Comparison of ENCODE assay signal across 1 cellular context in the genomic region with DNA sequence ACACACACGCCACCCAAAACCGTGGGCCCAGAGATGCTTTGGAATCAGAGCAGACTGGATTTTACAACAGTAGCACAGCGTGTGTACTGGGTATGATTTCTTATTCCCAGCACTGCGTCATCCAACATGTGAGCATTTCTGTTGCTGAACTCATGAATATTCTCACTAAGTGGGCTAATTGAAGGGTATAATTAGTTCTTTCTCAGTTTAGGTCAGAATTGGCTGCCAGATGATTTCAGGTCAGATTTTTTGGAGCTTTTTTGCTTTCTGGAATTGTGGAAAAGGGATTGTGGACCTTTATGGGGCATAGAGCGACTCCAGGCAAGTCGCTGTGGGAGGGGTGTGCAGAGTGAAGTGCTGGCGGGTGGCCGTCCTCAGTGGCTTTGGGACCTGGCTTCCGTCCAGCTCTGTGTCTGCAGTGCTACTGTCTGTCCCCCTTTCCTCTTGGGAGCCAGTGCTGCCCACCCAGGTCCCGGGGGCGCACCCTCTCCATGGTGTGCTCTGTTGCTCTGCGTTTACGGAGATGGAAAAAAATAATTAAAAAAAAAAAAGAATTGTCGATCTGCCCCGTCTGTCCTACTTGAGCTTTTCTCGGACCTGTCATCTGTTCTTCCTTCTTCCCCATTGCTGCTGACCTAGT.
TF ChIP-seq lines count a peak whose summit lies in the region.

No MANE protein-coding gene starts in this region.

TF ChIP-seq in HepG2, 621 proteins besides CTCF, POLR2A, EP300 and RAD21:
- TF ChIP-seq, protein P1, sequence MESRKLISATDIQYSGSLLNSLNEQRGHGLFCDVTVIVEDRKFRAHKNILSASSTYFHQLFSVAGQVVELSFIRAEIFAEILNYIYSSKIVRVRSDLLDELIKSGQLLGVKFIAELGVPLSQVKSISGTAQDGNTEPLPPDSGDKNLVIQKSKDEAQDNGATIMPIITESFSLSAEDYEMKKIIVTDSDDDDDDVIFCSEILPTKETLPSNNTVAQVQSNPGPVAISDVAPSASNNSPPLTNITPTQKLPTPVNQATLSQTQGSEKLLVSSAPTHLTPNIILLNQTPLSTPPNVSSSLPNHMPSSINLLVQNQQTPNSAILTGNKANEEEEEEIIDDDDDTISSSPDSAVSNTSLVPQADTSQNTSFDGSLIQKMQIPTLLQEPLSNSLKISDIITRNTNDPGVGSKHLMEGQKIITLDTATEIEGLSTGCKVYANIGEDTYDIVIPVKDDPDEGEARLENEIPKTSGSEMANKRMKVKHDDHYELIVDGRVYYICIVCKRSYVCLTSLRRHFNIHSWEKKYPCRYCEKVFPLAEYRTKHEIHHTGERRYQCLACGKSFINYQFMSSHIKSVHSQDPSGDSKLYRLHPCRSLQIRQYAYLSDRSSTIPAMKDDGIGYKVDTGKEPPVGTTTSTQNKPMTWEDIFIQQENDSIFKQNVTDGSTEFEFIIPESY (CRISPR knock-in tag; IDR thresholded peaks at IDR 0.05): peak; percentile 23; the same call in 1 of the 2 replicates
- TF ChIP-seq ZFP82 (CRISPR knock-in tag; IDR thresholded peaks at IDR 0.05; ENCODE audit: borderline replicate concordance): no peak
- TF ChIP-seq PHF20 (CRISPR knock-in tag; IDR thresholded peaks at IDR 0.05): no peak
- TF ChIP-seq, protein P2, sequence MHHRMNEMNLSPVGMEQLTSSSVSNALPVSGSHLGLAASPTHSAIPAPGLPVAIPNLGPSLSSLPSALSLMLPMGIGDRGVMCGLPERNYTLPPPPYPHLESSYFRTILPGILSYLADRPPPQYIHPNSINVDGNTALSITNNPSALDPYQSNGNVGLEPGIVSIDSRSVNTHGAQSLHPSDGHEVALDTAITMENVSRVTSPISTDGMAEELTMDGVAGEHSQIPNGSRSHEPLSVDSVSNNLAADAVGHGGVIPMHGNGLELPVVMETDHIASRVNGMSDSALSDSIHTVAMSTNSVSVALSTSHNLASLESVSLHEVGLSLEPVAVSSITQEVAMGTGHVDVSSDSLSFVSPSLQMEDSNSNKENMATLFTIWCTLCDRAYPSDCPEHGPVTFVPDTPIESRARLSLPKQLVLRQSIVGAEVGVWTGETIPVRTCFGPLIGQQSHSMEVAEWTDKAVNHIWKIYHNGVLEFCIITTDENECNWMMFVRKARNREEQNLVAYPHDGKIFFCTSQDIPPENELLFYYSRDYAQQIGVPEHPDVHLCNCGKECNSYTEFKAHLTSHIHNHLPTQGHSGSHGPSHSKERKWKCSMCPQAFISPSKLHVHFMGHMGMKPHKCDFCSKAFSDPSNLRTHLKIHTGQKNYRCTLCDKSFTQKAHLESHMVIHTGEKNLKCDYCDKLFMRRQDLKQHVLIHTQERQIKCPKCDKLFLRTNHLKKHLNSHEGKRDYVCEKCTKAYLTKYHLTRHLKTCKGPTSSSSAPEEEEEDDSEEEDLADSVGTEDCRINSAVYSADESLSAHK (CRISPR knock-in tag; IDR thresholded peaks at IDR 0.05; ENCODE audit: borderline replicate concordance): no peak
- TF ChIP-seq ZBTB38 (CRISPR knock-in tag; IDR thresholded peaks at IDR 0.05): peak; percentile 84
- TF ChIP-seq, protein P3, sequence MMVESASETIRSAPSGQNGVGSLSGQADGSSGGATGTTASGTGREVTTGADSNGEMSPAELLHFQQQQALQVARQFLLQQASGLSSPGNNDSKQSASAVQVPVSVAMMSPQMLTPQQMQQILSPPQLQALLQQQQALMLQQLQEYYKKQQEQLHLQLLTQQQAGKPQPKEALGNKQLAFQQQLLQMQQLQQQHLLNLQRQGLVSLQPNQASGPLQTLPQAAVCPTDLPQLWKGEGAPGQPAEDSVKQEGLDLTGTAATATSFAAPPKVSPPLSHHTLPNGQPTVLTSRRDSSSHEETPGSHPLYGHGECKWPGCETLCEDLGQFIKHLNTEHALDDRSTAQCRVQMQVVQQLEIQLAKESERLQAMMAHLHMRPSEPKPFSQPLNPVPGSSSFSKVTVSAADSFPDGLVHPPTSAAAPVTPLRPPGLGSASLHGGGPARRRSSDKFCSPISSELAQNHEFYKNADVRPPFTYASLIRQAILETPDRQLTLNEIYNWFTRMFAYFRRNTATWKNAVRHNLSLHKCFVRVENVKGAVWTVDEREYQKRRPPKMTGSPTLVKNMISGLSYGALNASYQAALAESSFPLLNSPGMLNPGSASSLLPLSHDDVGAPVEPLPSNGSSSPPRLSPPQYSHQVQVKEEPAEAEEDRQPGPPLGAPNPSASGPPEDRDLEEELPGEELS (CRISPR knock-in tag; IDR thresholded peaks at IDR 0.05): no peak
- peak; percentile 36 for TF ChIP-seq RBM22 (optimal IDR thresholded peaks at IDR 0.05; ENCODE audit: low read length)
